Comparison of ENCODE assay signal across 1 cellular context in the genomic region with DNA sequence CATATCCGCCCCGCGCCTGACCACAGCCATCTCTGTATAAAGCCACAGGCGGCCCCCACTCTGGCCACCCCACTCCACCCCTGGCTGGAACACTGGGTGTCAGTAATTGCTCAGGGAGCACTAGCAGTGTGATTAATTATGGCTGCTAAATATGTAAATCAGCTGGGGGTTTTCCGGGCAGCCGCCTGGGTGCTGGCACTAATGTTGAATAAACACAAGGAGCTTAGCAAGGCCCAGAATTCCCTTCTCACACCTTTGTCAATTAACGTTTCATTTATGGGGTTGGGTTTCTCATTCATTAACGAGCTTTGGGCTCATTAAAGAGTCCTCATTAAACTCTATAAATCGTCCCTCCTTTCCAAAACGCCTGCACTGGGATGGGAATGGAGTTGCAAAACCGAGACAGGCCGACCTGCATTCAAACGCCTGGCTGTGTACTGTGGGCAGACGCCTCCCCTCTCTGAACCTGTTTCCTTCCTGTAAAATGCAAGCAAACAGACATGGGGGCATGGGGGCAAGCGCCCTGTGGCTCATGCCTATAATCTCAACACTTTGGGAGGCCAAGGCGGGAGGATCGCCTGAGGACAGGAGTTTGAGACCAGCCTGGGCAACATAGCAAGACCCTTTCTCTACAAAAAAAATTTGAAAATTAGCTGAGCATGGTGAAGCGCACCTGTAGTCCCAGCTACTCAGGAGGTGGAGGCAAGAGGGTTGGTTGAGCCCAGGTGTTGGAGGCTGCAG.
TF ChIP-seq lines count a peak whose summit lies in the region.

No MANE protein-coding gene starts in this region.

TF ChIP-seq in K562, 482 proteins besides CTCF, POLR2A, EP300 and RAD21:
- TF ChIP-seq, protein P1, sequence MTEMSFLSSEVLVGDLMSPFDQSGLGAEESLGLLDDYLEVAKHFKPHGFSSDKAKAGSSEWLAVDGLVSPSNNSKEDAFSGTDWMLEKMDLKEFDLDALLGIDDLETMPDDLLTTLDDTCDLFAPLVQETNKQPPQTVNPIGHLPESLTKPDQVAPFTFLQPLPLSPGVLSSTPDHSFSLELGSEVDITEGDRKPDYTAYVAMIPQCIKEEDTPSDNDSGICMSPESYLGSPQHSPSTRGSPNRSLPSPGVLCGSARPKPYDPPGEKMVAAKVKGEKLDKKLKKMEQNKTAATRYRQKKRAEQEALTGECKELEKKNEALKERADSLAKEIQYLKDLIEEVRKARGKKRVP (CRISPR knock-in tag; IDR thresholded peaks at IDR 0.05), result no peak
- TF ChIP-seq ZNF121 (CRISPR knock-in tag; conservative IDR thresholded peaks at IDR 0.05) (peak; percentile 93), MTA2 (IDR thresholded peaks at IDR 0.05; ENCODE audit: low read depth) (no peak), RBM25 (IDR thresholded peaks at IDR 0.05; ENCODE audit: low read depth, low read length, severe bottlenecking) (peak; percentile 33), FOXK2 (conservative IDR thresholded peaks at IDR 0.05 in 1 of 2, IDR thresholded peaks at IDR 0.05 in 1 of 2; ENCODE audit: low read depth in 2 of 2) (no peak)
